13 cellular contexts compared by ENCODE assay signal in genomic region chr12:52304941-52305411, GRCh38. TPM values are rescaled to one million over a fixed set of nuclear protein-coding genes. Genes with fewer than 3 reads are reported as not detected.
A peak's percentile ranks its signal among the peaks of the same experiment; 100 is the strongest.
DNase-seq lines count a peak whose midpoint lies in the region; ATAC-seq and TF ChIP-seq lines count a peak whose summit lies in the region.
"Not testable (repeated sequence)": the region's sequence is repeated elsewhere in the genome, so short reads cannot be mapped to it uniquely, and the experiment has no call there.
"Had no signal": no experiment of that assay in that cellular context is flagged by ENCODE, and none has a peak within 500 bp of the region (broad histone marks: within the 10 kb centered on the region; RNA-seq: fewer than 3 reads in every experiment).

No MANE protein-coding gene starts in this region.

- H3K9me3 ChIP-seq in PC-3 (ENCODE audit: low read length): not testable (repeated sequence)

- not testable (repeated sequence) for H3K4me3 ChIP-seq in PC-3 (ENCODE audit: low read length)

- not testable (repeated sequence) for H3K4me2 ChIP-seq in PC-3 (ENCODE audit: low read length)

- H3K36me3 ChIP-seq in PC-3 (ENCODE audit: low read depth, low read length): not testable (repeated sequence)

- H3K9me3 Mint-ChIP-seq in activated T-helper 17 cell treated with anti-CD3 and anti-CD28 coated beads, Interleukin-2, amount 50 U/mL, for 72 hours; natural killer cell: not testable (repeated sequence)

- ATAC-seq in GM18858 (IDR thresholded peaks at IDR 0.05; ENCODE audit: unreplicated experiment): peak; percentile 68
- peak; percentile 82 for ATAC-seq in GM21367 (IDR thresholded peaks at IDR 0.05; ENCODE audit: unreplicated experiment)
- ATAC-seq in HG02798 (IDR thresholded peaks at IDR 0.05; ENCODE audit: poor library complexity, unreplicated experiment): peak; percentile 70
- ATAC-seq in HG03378 (IDR thresholded peaks at IDR 0.05; ENCODE audit: unreplicated experiment): peak; percentile 70
- peak; percentile 78 for ATAC-seq in PC-3
- peak; percentile 66 for ATAC-seq in activated T-helper 17 cell treated with anti-CD3 and anti-CD28 coated beads, Interleukin-2, amount 50 U/mL, for 72 hours (replicated peaks)
- ATAC-seq in natural killer cell: peak; percentile 71 to 82 (median 75)

- H3K27ac ChIP-seq in PC-3 (ENCODE audit: low read length): not testable (repeated sequence)

- H3K4me1 Mint-ChIP-seq in activated T-helper 17 cell treated with anti-CD3 and anti-CD28 coated beads, Interleukin-2, amount 50 U/mL, for 72 hours: peaks cover 18% of the 10 kb centered on the region
- H3K4me1 Mint-ChIP-seq in natural killer cell: peaks cover 51 to 55% of the 10 kb centered on the region in 2 donors

- not testable (repeated sequence) for H4K20me1 ChIP-seq in PC-3 (ENCODE audit: low read length)

- H2AFZ ChIP-seq in PC-3 (ENCODE audit: low read length): not testable (repeated sequence)

- not testable (repeated sequence) for H3K36me3 Mint-ChIP-seq in activated T-helper 17 cell treated with anti-CD3 and anti-CD28 coated beads, Interleukin-2, amount 50 U/mL, for 72 hours (ENCODE audit: low read depth); natural killer cell

- not testable (repeated sequence) for H3F3A ChIP-seq in PC-3 (ENCODE audit: low read length, unreplicated experiment)

- not testable (repeated sequence) for BruUV-seq in PC-3 (replicated peaks; lab: Mats Ljungman, UMichigan)

- H3K9me2 ChIP-seq in PC-3 (replicated peaks; ENCODE audit: low read length): not testable (repeated sequence)

- H3K27ac Mint-ChIP-seq in activated T-helper 17 cell treated with anti-CD3 and anti-CD28 coated beads, Interleukin-2, amount 50 U/mL, for 72 hours: peak overlapping the region; percentile 56
- peak overlapping the region; percentile 79 to 82 for H3K27ac Mint-ChIP-seq in natural killer cell

- intact Hi-C loops in PC-3 (cut with micrococcal nuclease): not testable (repeated sequence)
- intact Hi-C loops in natural killer cell (cut with micrococcal nuclease): loop anchor here (10.0 kb wide), 1 partner anchor 50 kb away; no protein-coding TSS in a partner anchor

- peaks cover 11% of the 10 kb centered on the region for H3K4me1 ChIP-seq in PC-3 (ENCODE audit: insufficient read depth, low read length)

- not testable (repeated sequence) for H3K4me3 Mint-ChIP-seq in activated T-helper 17 cell treated with anti-CD3 and anti-CD28 coated beads, Interleukin-2, amount 50 U/mL, for 72 hours
- H3K4me3 Mint-ChIP-seq in natural killer cell: peak overlapping the region; percentile 84

- CTCF ChIA-PET in PC-3 (lab: Charles Lee): not testable (repeated sequence)

- not testable (repeated sequence) for TF ChIP-seq CTCF in PC-3 (conservative IDR thresholded peaks at IDR 0.05; ENCODE audit: low read depth, low read length); natural killer cell (IDR thresholded peaks at IDR 0.05)

- H3K79me2 ChIP-seq in PC-3 (ENCODE audit: low read length): not testable (repeated sequence)

- DNase-seq in A172 (ENCODE audit: low spot score): peak; percentile 64
- DNase-seq in PC-3: peak; percentile 70
- DNase-seq in natural killer cell: peak; percentile 59

- H3K27me3 Mint-ChIP-seq in activated T-helper 17 cell treated with anti-CD3 and anti-CD28 coated beads, Interleukin-2, amount 50 U/mL, for 72 hours: peaks cover 32% of the 10 kb centered on the region
- peaks cover 0 to 30% of the 10 kb centered on the region in 2 donors for H3K27me3 Mint-ChIP-seq in natural killer cell (ENCODE audit: low read depth in 2 of 2)

- H3K27me3 ChIP-seq in PC-3 (ENCODE audit: low read length): not testable (repeated sequence)

- H3K9ac ChIP-seq in PC-3 (ENCODE audit: low read length): not testable (repeated sequence)

- POLR2A ChIA-PET in PC-3 (lab: Charles Lee; ENCODE audit: unreplicated experiment): not testable (repeated sequence)

RNA-seq across cellular contexts. Expression of gene KRT81, which starts 13.6 kb away (rescaled TPM):
- total RNA-seq in A172 (2014; rRNA removed; shearing (Covaris generic)): 59.0 and 66.4 TPM in 2 replicates
- total RNA-seq in PC-3 (2014; rRNA removed) (1,688 and 2,042 TPM in 2 replicates), natural killer cell (1 to 10 TPM in 2 of 3 donors, under 1 TPM in 1; 0.28 to 1.4 (median 1.3) TPM)
- not detected for total RNA-seq in activated T-helper 17 cell treated with anti-CD3 and anti-CD28 coated beads, Interleukin-2, amount 50 U/mL, for 72 hours
- total RNA-seq: activated CD8-positive, alpha-beta memory T cell treated with anti-CD3 and anti-CD28 coated beads for 36 hours; frontal cortex; osteoblast; Right ventricle myocardium inferior had no signal

RNA-seq across cellular contexts. Expression of gene KRT83, which starts 16.2 kb away (rescaled TPM):
- total RNA-seq in A172 (2014; rRNA removed; shearing (Covaris generic)): 0.05 and 0.41 TPM in 2 replicates
- total RNA-seq in PC-3 (2014; rRNA removed) (0.33 and 1.1 TPM in 2 replicates), natural killer cell (not detected)
- not detected for total RNA-seq in activated T-helper 17 cell treated with anti-CD3 and anti-CD28 coated beads, Interleukin-2, amount 50 U/mL, for 72 hours
- total RNA-seq: activated CD8-positive, alpha-beta memory T cell treated with anti-CD3 and anti-CD28 coated beads for 36 hours; frontal cortex; LHCN-M2; osteoblast; Right ventricle myocardium inferior had no signal

RNA-seq across cellular contexts. Expression of gene KRT86, which starts 30.5 kb away (rescaled TPM):
- total RNA-seq in A172 (2014; rRNA removed; shearing (Covaris generic)): 1.5 and 1.6 TPM in 2 replicates
- total RNA-seq in PC-3 (2014; rRNA removed) (0.98 and 1.2 TPM in 2 replicates), natural killer cell (1 to 10 TPM; 2.0 to 3.6 (median 2.7) TPM)
- 1 to 10 TPM in 1 of 2 donors, under 1 TPM in 1; 0.56 to 2.1 TPM for total RNA-seq in activated T-helper 17 cell treated with anti-CD3 and anti-CD28 coated beads, Interleukin-2, amount 50 U/mL, for 72 hours
- total RNA-seq: activated CD8-positive, alpha-beta memory T cell treated with anti-CD3 and anti-CD28 coated beads for 36 hours; Right ventricle myocardium inferior had no signal

Comparison
In these comparisons a context has a peak if more than half of its experiments do, and no peak if none do; other contexts are left out.
1. RNA of gene KRT81, which starts 13.6 kb away (total RNA-seq): 1,688 to 2,042 TPM in PC-3 and 59.0 to 66.4 TPM in A172; 0.28 to 1.4 TPM in natural killer cell and not detected in activated T-helper 17 cell treated with anti-CD3 and anti-CD28 coated beads, Interleukin-2, amount 50 U/mL, for 72 hours; every median in the first group is over 10 times any median in the second.
2. Peak in every context shown above with its lines, with median percentiles within 50 percentile points of each other: DNase-seq and ATAC-seq.